Comparison of ENCODE assay signal across 8 cellular contexts in genomic region chr17:40320771-40321501, GRCh38.
DNase-seq lines count a peak whose midpoint lies in the region; ATAC-seq lines count a peak whose summit lies in the region.

No MANE protein-coding gene starts in this region.

- peak overlapping the region; percentile 36 to 62 for H3K9ac ChIP-seq in stomach smooth muscle (ENCODE audit: low read length in 2 of 2)

- H3K27ac ChIP-seq in layer of hippocampus (ENCODE audit: low read depth, low read length) (peak overlapping the region; percentile 81), stomach smooth muscle (ENCODE audit: low read length) (peak overlapping the region; percentile 91)

- peak overlapping the region; percentile 66 to 75 for H3K4me3 ChIP-seq in stomach smooth muscle (ENCODE audit: low read length in 2 of 2)

- peak overlapping the region; percentile 91 for H3K27ac Mint-ChIP-seq in activated naive CD4-positive, alpha-beta T cell treated with anti-CD3 and anti-CD28 coated beads, Interleukin-2, amount 10 ng/mL, durations not matched to agents 7 days and 5 days

- CTCF ChIA-PET in activated naive CD4-positive, alpha-beta T cell treated with anti-CD3 and anti-CD28 coated beads, Interleukin-2, amount 10 ng/mL, durations not matched to agents 7 days and 5 days (lab: Charles Lee), result interaction anchor here (0.9 to 3.6 kb wide), 3 partner anchors 16 to 20 kb away, joined by 3 to 12 read pairs (median 4); no protein-coding TSS in a partner anchor

- H3K27me3 Mint-ChIP-seq in activated naive CD4-positive, alpha-beta T cell treated with anti-CD3 and anti-CD28 coated beads, Interleukin-2, amount 10 ng/mL, durations not matched to agents 7 days and 5 days, result no peaks in the 10 kb centered on the region

- peaks cover 33% of the 10 kb centered on the region for H3K36me3 Mint-ChIP-seq in activated naive CD4-positive, alpha-beta T cell treated with anti-CD3 and anti-CD28 coated beads, Interleukin-2, amount 10 ng/mL, durations not matched to agents 7 days and 5 days

- H3K9me3 ChIP-seq in stomach smooth muscle (ENCODE audit: control insufficient read depth in 2 of 2, low read length in 2 of 2), result no peaks in the 10 kb centered on the region

- H3K4me1 ChIP-seq in stomach smooth muscle (ENCODE audit: control insufficient read depth, insufficient read depth, low read length), result peaks cover 94% of the 10 kb centered on the region

- DNase-seq in activated CD4-positive, alpha-beta T cell treated with anti-CD3 and anti-CD28 coated beads for 4 hours, result peak; percentile 66 to 79
- no peak for DNase-seq in activated CD4-positive, alpha-beta T cell treated with anti-CD3 and anti-CD28 coated beads for 1 hour
- peak; percentile 18 for DNase-seq in activated naive CD4-positive, alpha-beta T cell treated with anti-CD3 and anti-CD28 coated beads, Interleukin-2, amount 10 ng/mL, durations not matched to agents 7 days and 5 days
- DNase-seq in AG08396 (ENCODE audit: low spot score), result no peak
- no peak for DNase-seq in EL

- no peak for ATAC-seq in GM19397 (IDR thresholded peaks at IDR 0.05; ENCODE audit: unreplicated experiment)

- H3K9me3 Mint-ChIP-seq in activated naive CD4-positive, alpha-beta T cell treated with anti-CD3 and anti-CD28 coated beads, Interleukin-2, amount 10 ng/mL, durations not matched to agents 7 days and 5 days, result no peaks in the 10 kb centered on the region

- H3K36me3 ChIP-seq in stomach smooth muscle (ENCODE audit: control insufficient read depth in 2 of 2, insufficient read depth in 2 of 2, low read length in 2 of 2), result no peaks in the 10 kb centered on the region

- H3K27me3 ChIP-seq in layer of hippocampus (ENCODE audit: control insufficient read depth, insufficient read depth, low read length), result no peaks in the 10 kb centered on the region
- H3K27me3 ChIP-seq in stomach smooth muscle (ENCODE audit: control insufficient read depth in 1 of 2, insufficient read depth in 2 of 2, low read length in 2 of 2), result no peaks in the 10 kb centered on the region

- peaks cover 74% of the 10 kb centered on the region for H3K4me1 Mint-ChIP-seq in activated naive CD4-positive, alpha-beta T cell treated with anti-CD3 and anti-CD28 coated beads, Interleukin-2, amount 10 ng/mL, durations not matched to agents 7 days and 5 days

- H3K4me3 Mint-ChIP-seq in activated naive CD4-positive, alpha-beta T cell treated with anti-CD3 and anti-CD28 coated beads, Interleukin-2, amount 10 ng/mL, durations not matched to agents 7 days and 5 days, result peak overlapping the region; percentile 94

Comparison
In these comparisons a context has a peak if more than half of its experiments do, and no peak if none do; other contexts are left out.
1. DNase-seq: peak in activated CD4-positive, alpha-beta T cell treated with anti-CD3 and anti-CD28 coated beads for 4 hours (2 of 2) and activated naive CD4-positive, alpha-beta T cell treated with anti-CD3 and anti-CD28 coated beads, Interleukin-2, amount 10 ng/mL, durations not matched to agents 7 days and 5 days (single experiment); none in activated CD4-positive, alpha-beta T cell treated with anti-CD3 and anti-CD28 coated beads for 1 hour (single experiment), AG08396 (single experiment) and EL (single experiment).